ENCODE assay signal across 1 cellular context in genomic region chr20:63561624-63562396, GRCh38.
TF ChIP-seq lines count a peak whose summit lies in the region.

No MANE protein-coding gene starts in this region.

TF ChIP-seq in HepG2, 621 proteins besides CTCF, POLR2A, EP300 and RAD21:
- peak; percentile 4 for TF ChIP-seq AGO2 (optimal IDR thresholded peaks at IDR 0.05; ENCODE audit: low read depth, low read length)
- no peak for TF ChIP-seq HOXA5 (CRISPR knock-in tag; IDR thresholded peaks at IDR 0.05)
- TF ChIP-seq IRF9 (CRISPR knock-in tag; IDR thresholded peaks at IDR 0.05; ENCODE audit: borderline replicate concordance), result 0 out of 2 replicates have a peak, but pooled peaks have one; percentile 11
